In genomic region chr17:1454541-1454940, GRCh38 we compare ENCODE assay signal across 8 cellular contexts. TPM values are rescaled to one million over a fixed set of nuclear protein-coding genes. Genes with fewer than 3 reads are reported as not detected.
A peak's percentile ranks its signal among the peaks of the same experiment; 100 is the strongest.
DNase-seq lines count a peak whose midpoint lies in the region; ATAC-seq and TF ChIP-seq lines count a peak whose summit lies in the region.

No MANE protein-coding gene starts in this region.

- intact Hi-C loops in heart right ventricle (cut with DNase I) (loop anchor here in 7 of 10 donors (2.0 to 10.0 kb wide), 5 partner anchors 60 to 90 kb away; partner anchors contain the start of gene INPP5K (in 3 of the 7)), left cardiac atrium (cut with DNase I) (loop anchor here (5.0 to 10.0 kb wide), 4 partner anchors 60 to 90 kb away; partner anchors contain the start of gene INPP5K (in 2 of the 2)), MCF 10A (cut with micrococcal nuclease) (no loop called here), upper lobe of right lung (cut with DNase I) (no loop called here)

- H3K9me3 ChIP-seq in heart right ventricle (no peaks in the 10 kb centered on the region), upper lobe of right lung (no peaks in the 10 kb centered on the region)

- H3K4me2 ChIP-seq in mesendoderm (ENCODE audit: low read length): peak overlapping the region; percentile 95

- H3K79me1 ChIP-seq in mesendoderm (ENCODE audit: low read length): peaks cover 6% of the 10 kb centered on the region

- peaks cover 17 to 66% (median 51%) of the 10 kb centered on the region in 9 donors for H3K4me1 ChIP-seq in heart right ventricle
- peaks cover 2% of the 10 kb centered on the region for H3K4me1 ChIP-seq in mesendoderm (ENCODE audit: control insufficient read depth, low read depth, low read length)
- peaks cover 37% of the 10 kb centered on the region for H3K4me1 ChIP-seq in upper lobe of right lung

- BruUV-seq in MCF 10A (replicated peaks; lab: Mats Ljungman, UMichigan): no TSS peak

- ATAC-seq in heart right ventricle (no peak), left cardiac atrium (no peak), upper lobe of right lung (no peak)

- H3K27me3 Mint-ChIP-seq in MCF 10A (ENCODE audit: insufficient read depth, unreplicated experiment): no peaks in the 10 kb centered on the region

- H3K56ac ChIP-seq in mesendoderm (ENCODE audit: low read length): peak overlapping the region; percentile 98

- H3K4ac ChIP-seq in mesendoderm (ENCODE audit: low read depth, low read length): no peak overlapping the region

- DNase-seq in heart right ventricle (no peak), left cardiac atrium (no peak), MCF 10A (ENCODE audit: unreplicated experiment) (no peak), mesendoderm (no peak), upper lobe of right lung (no peak), NCI-H524 (lab: John Stamatoyannopoulos, UW) (no peak), iPS-NIHi7 (ENCODE audit: extremely low spot score) (no peak), NCI-H1694 treated with DMSO at 0.1 percent for 48 hours (lab: John Stamatoyannopoulos, UW) (no peak)

- H4K5ac ChIP-seq in mesendoderm (ENCODE audit: low read length): no peak overlapping the region

- peak overlapping the region; percentile 85 for H3K4me3 Mint-ChIP-seq in MCF 10A (ENCODE audit: unreplicated experiment)

- H3K27me3 ChIP-seq in heart right ventricle: peaks cover 0 to under 1% (median 0%) of the 10 kb centered on the region in 7 donors
- H3K27me3 ChIP-seq in mesendoderm (ENCODE audit: insufficient read depth, low read length, poor library complexity): no peaks in the 10 kb centered on the region
- no peaks in the 10 kb centered on the region for H3K27me3 ChIP-seq in upper lobe of right lung

- H3K27ac Mint-ChIP-seq in MCF 10A (ENCODE audit: low read depth, unreplicated experiment): peak overlapping the region; percentile 75

- H3K36me3 ChIP-seq in heart right ventricle: peaks cover 0 to 35% (median 0%) of the 10 kb centered on the region in 9 donors
- peaks cover 1% of the 10 kb centered on the region for H3K36me3 ChIP-seq in mesendoderm (ENCODE audit: control insufficient read depth, insufficient read depth, low read length)
- peaks cover 10% of the 10 kb centered on the region for H3K36me3 ChIP-seq in upper lobe of right lung

- H3K23ac ChIP-seq in mesendoderm (ENCODE audit: low read length): no peak overlapping the region

- H3K18ac ChIP-seq in mesendoderm (ENCODE audit: low read length): no peak overlapping the region

- 35 to 36% methylated on average over 9 of the region's 9 CpGs for WGBS in heart right ventricle, 2 donors
- no CpG with 5 or more reads among the region's 9 CpGs for WGBS in mesendoderm (ENCODE audit: extremely low coverage, insufficient coverage, low lambda C conversion rate)

- POLR2A ChIA-PET in MCF 10A (lab: Yijun Ruan, JAX): interaction anchor here (1.2 to 4.8 kb wide), 11 partner anchors 16 to 195 kb away, joined by 3 to 46 read pairs (median 6); partner anchors contain the start of genes INPP5K, RILP and YWHAE

- no peaks in the 10 kb centered on the region for H3K9me3 Mint-ChIP-seq in MCF 10A (ENCODE audit: unreplicated experiment)

- H2BK15ac ChIP-seq in mesendoderm (replicated peaks; ENCODE audit: low read depth): no peak overlapping the region

- H2AK5ac ChIP-seq in mesendoderm (ENCODE audit: low read length): no peak overlapping the region

- H4K8ac ChIP-seq in mesendoderm (ENCODE audit: low read depth, low read length): no peak overlapping the region

- H3K27ac ChIP-seq in heart right ventricle (peak overlapping the region; percentile 16 to 99 (median 98)), mesendoderm (ENCODE audit: low read depth, low read length) (no peak overlapping the region), upper lobe of right lung (peak overlapping the region; percentile 96)

- peak overlapping the region; percentile 73 to 100 (median 98) for H3K4me3 ChIP-seq in heart right ventricle
- H3K4me3 ChIP-seq in mesendoderm (ENCODE audit: low read length): peak overlapping the region; percentile 97
- peak overlapping the region; percentile 99 for H3K4me3 ChIP-seq in upper lobe of right lung

- H2BK120ac ChIP-seq in mesendoderm (ENCODE audit: low read depth, low read length): no peak overlapping the region

- H3K4me1 Mint-ChIP-seq in MCF 10A (ENCODE audit: insufficient read depth, unreplicated experiment): peaks cover 11% of the 10 kb centered on the region

- H3K9ac ChIP-seq in mesendoderm (ENCODE audit: low read length): peak overlapping the region; percentile 98

- TF ChIP-seq CTCF in heart right ventricle (IDR thresholded peaks at IDR 0.05): no peak
- TF ChIP-seq CTCF in MCF 10A (IDR thresholded peaks at IDR 0.05; ENCODE audit: unreplicated experiment): no peak
- TF ChIP-seq CTCF in upper lobe of right lung (IDR thresholded peaks at IDR 0.05): no peak

- peaks cover 58% of the 10 kb centered on the region for H3K79me2 ChIP-seq in mesendoderm (ENCODE audit: control insufficient read depth, insufficient read depth, low read length)

- peaks cover 37% of the 10 kb centered on the region for H3K36me3 Mint-ChIP-seq in MCF 10A (ENCODE audit: insufficient read depth, unreplicated experiment)

- CTCF ChIA-PET in MCF 10A (lab: Yijun Ruan, JAX): interaction anchor here (1.1 to 1.7 kb wide), 2 partner anchors 17 to 30 kb away, joined by 3 to 4 read pairs; no protein-coding TSS in a partner anchor

- no peak overlapping the region for H2BK5ac ChIP-seq in mesendoderm (ENCODE audit: low read length)

RNA-seq across cellular contexts. Expression of gene CRK, which starts 1.5 kb away (rescaled TPM):
- 10 to 100 TPM; 30.4 to 47.5 (median 37.9) TPM for total RNA-seq in heart right ventricle
- 10 to 100 TPM; 22.2 to 29.4 TPM for polyA plus RNA-seq in heart right ventricle
- 10 to 100 TPM; 37.0 to 44.4 TPM for total RNA-seq in left cardiac atrium
- 70.6 and 82.9 TPM in 2 replicates for total RNA-seq in MCF 10A (2022)
- 39.1 TPM for polyA plus RNA-seq in mesendoderm (2013, experiment 1 of 2)
- 39.0 TPM for polyA plus RNA-seq in mesendoderm (2013, experiment 2 of 2)
- total RNA-seq in upper lobe of right lung: 81.3 TPM

RNA-seq across cellular contexts. Expression of gene MYO1C, which starts 37.9 kb away (rescaled TPM):
- total RNA-seq in heart right ventricle (100 to 1,000 TPM; 131 to 229 (median 179) TPM), left cardiac atrium (100 to 1,000 TPM; 175 to 184 TPM), MCF 10A (2022) (175 and 216 TPM in 2 replicates), upper lobe of right lung (322 TPM)
- 100 to 1,000 TPM; 101 to 120 TPM for polyA plus RNA-seq in heart right ventricle
- 35.2 TPM for polyA plus RNA-seq in mesendoderm (2013, experiment 1 of 2)
- polyA plus RNA-seq in mesendoderm (2013, experiment 2 of 2): 36.4 TPM

RNA-seq across cellular contexts. Expression of gene YWHAE, which starts 54.5 kb away (rescaled TPM):
- total RNA-seq in heart right ventricle: 100 to 1,000 TPM; 600 to 791 (median 620) TPM
- polyA plus RNA-seq in heart right ventricle: 100 to 1,000 TPM; 478 to 505 TPM
- total RNA-seq in left cardiac atrium: 100 to 1,000 TPM; 491 to 596 TPM
- 813 and 886 TPM in 2 replicates for total RNA-seq in MCF 10A (2022)
- 891 TPM for polyA plus RNA-seq in mesendoderm (2013, experiment 1 of 2)
- polyA plus RNA-seq in mesendoderm (2013, experiment 2 of 2): 875 TPM
- 393 TPM for total RNA-seq in upper lobe of right lung

Comparison
In these comparisons a context has a peak if more than half of its experiments do, and no peak if none do; other contexts are left out.
1. intact Hi-C loops: an anchor here in heart right ventricle (2.0 to 10.0 kb wide) and left cardiac atrium (5.0 to 10.0 kb wide); none called in MCF 10A and upper lobe of right lung.